In genomic region chr16:84421938-84422220, GRCh38 we compare ENCODE assay signal across 29 cellular contexts. TPM values are rescaled to one million over a fixed set of nuclear protein-coding genes. Genes with fewer than 3 reads are reported as not detected.
"Had no signal": no experiment of that assay in that cellular context is flagged by ENCODE, and none has a peak within 500 bp of the region (broad histone marks: within the 10 kb centered on the region; RNA-seq: fewer than 3 reads in every experiment).

No MANE protein-coding gene starts in this region.

- H3K9me3 Mint-ChIP-seq: effector memory CD8-positive, alpha-beta T cell had no signal

- H3K4me3 Mint-ChIP-seq: dendritic cell treated with granulocyte-macrophage colony-stimulating factor and Interleukin-4, amounts not matched to agents 40 ng/mL and 50 ng/mL, for 4 days; effector memory CD8-positive, alpha-beta T cell; endodermal cell had no signal

- H3K4me1 Mint-ChIP-seq: endodermal cell had no signal

- DNase-seq: colonic mucosa; cortex of kidney; dermis blood vessel endothelial cell; dorsolateral prefrontal cortex; effector CD4-positive, alpha-beta T cell; effector CD8-positive, alpha-beta T cell; effector memory CD4-positive, alpha-beta T cell; effector memory CD8-positive, alpha-beta T cell; endodermal cell; erythroblast; esophagus squamous epithelium; foreskin fibroblast; foreskin keratinocyte; foreskin melanocyte; gastrocnemius medialis; glutamatergic neuron; heart left ventricle; heart right ventricle had no signal

- H3K27ac Mint-ChIP-seq: dendritic cell treated with granulocyte-macrophage colony-stimulating factor and Interleukin-4, amounts not matched to agents 40 ng/mL and 50 ng/mL, for 4 days; effector memory CD8-positive, alpha-beta T cell; endodermal cell had no signal

- ATAC-seq: effector memory CD8-positive, alpha-beta T cell; esophagus mucosa; foreskin keratinocyte; gastrocnemius medialis; gastroesophageal sphincter; heart left ventricle; heart right ventricle had no signal

- H3K27ac ChIP-seq: colonic mucosa, coronary artery, dorsolateral prefrontal cortex, epithelial cell of prostate, esophagus muscularis mucosa, esophagus squamous epithelium, foreskin keratinocyte, gastrocnemius medialis, gastroesophageal sphincter, heart left ventricle, heart right ventricle had no signal

RNA-seq across cellular contexts. Expression of gene ATP2C2, which starts 53.5 kb away (rescaled TPM):
- total RNA-seq: dermis blood vessel endothelial cell, dermis microvascular lymphatic vessel endothelial cell, endothelial cell of umbilical vein, fibroblast of lung, fibroblast of villous mesenchyme, glomerular endothelial cell, heart left ventricle, heart right ventricle had no signal
